ENCODE assay signal across 20 cellular contexts in genomic region chr11:95863486-95864140, GRCh38.
A peak's percentile ranks its signal among the peaks of the same experiment; 100 is the strongest.
DNase-seq lines count a peak whose midpoint lies in the region; ATAC-seq and TF ChIP-seq lines count a peak whose summit lies in the region.
"Had no signal": no experiment of that assay in that cellular context is flagged by ENCODE, and none has a peak within 500 bp of the region (broad histone marks: within the 10 kb centered on the region; RNA-seq: fewer than 3 reads in every experiment).

No MANE protein-coding gene starts in this region.

- peaks cover 34% of the 10 kb centered on the region for H3K36me3 ChIP-seq in PC-9 (ENCODE audit: low read depth)

- intact Hi-C loops in PC-9 (cut with micrococcal nuclease; ENCODE audit: unreplicated experiment) = no loop called here

- no peaks in the 10 kb centered on the region; the same call in 1 of the 2 replicates for H3K79me2 ChIP-seq in PC-9 (ENCODE audit: low read depth)

- POLR2A ChIA-PET in AG04450 (lab: Yijun Ruan, JAX) (no interaction called here), PC-9 (lab: Charles Lee; ENCODE audit: unreplicated experiment) (no interaction called here)

- CTCF ChIA-PET in AG04450 (lab: Charles Lee) = interaction anchor here (1.4 kb wide), 1 partner anchor 530 kb away, joined by 6 read pairs; no protein-coding TSS in a partner anchor
- CTCF ChIA-PET in PC-9 (lab: Charles Lee) = interaction anchor here (0.7 kb wide), 1 partner anchor 481 kb away, joined by 3 read pairs; no protein-coding TSS in a partner anchor

- peaks cover 4% of the 10 kb centered on the region; the same call in 1 of the 2 replicates for H3K9me2 ChIP-seq in PC-9 (ENCODE audit: insufficient read depth)

- H3K27ac ChIP-seq in AG04450 (ENCODE audit: low read depth, low read length) (no peak overlapping the region), PC-9 (no peak overlapping the region)
- H3K27ac ChIP-seq: A549, right atrium auricular region, stomach, upper lobe of right lung had no signal

- no peak overlapping the region for H2AFZ ChIP-seq in PC-9

- no peaks in the 10 kb centered on the region for H3K4me1 ChIP-seq in PC-9 (replicated peaks; ENCODE audit: insufficient read depth)
- H3K4me1 ChIP-seq: A549, right atrium auricular region, stomach, upper lobe of right lung had no signal

- H3K27me3 ChIP-seq in AG04450 (ENCODE audit: control insufficient read depth, insufficient read depth, low read length) (no peaks in the 10 kb centered on the region), PC-9 (ENCODE audit: insufficient read depth, low read depth) (no peaks in the 10 kb centered on the region)
- H3K27me3 ChIP-seq: right atrium auricular region, stomach, upper lobe of right lung had no signal

- no peak overlapping the region for H3K4me2 ChIP-seq in PC-9
- H3K4me2 ChIP-seq: A549 had no signal

- TF ChIP-seq CTCF in AG04450 (IDR thresholded peaks at IDR 0.05; ENCODE audit: low read depth, low read length) = no peak
- TF ChIP-seq CTCF in PC-9 (conservative IDR thresholded peaks at IDR 0.05) = no peak

- peak; percentile 49 for DNase-seq in AG04450 (ENCODE audit: low read depth, low spot score)
- peak; percentile 3 for DNase-seq in HT1080 (ENCODE audit: low read depth)
- peak; percentile 72 for DNase-seq in astrocyte of the hippocampus (ENCODE audit: low read depth, low spot score)
- peak; percentile 90 for DNase-seq in iris pigment epithelial cell (ENCODE audit: low read depth)
- DNase-seq in inferior parietal cortex (ENCODE audit: extremely low spot score) = no peak
- no peak for DNase-seq in PC-9
- DNase-seq: activated CD8-positive, alpha-beta memory T cell treated with anti-CD3 and anti-CD28 coated beads, Interleukin-2, amount 50 U/mL, for 48 hours; activated naive CD4-positive, alpha-beta T cell; midbrain; NCI-H2029 treated with DMSO at 0.1 percent for 48 hours; NCI-H510A treated with DMSO at 0.1 percent for 48 hours; SHP77 treated with DMSO at 0.1 percent for 48 hours; stomach; upper lobe of right lung had no signal

- peaks cover 5% of the 10 kb centered on the region; the same call in 1 of the 2 replicates for H3F3A ChIP-seq in PC-9 (ENCODE audit: insufficient read depth, low read depth)

- BruUV-seq in PC-9 (replicated peaks; lab: Mats Ljungman, UMichigan) = no TSS peak

- no peaks in the 10 kb centered on the region for H4K20me1 ChIP-seq in PC-9 (ENCODE audit: insufficient read depth)

- H3K9me3 ChIP-seq in AG04450 (ENCODE audit: control insufficient read depth, insufficient read depth, low read length) (no peaks in the 10 kb centered on the region), PC-9 (ENCODE audit: insufficient read depth, low read depth) (no peaks in the 10 kb centered on the region)
- H3K9me3 ChIP-seq: A549, right atrium auricular region, stomach, upper lobe of right lung had no signal

- ATAC-seq in HG03280 (IDR thresholded peaks at IDR 0.05; ENCODE audit: unreplicated experiment) = no peak
- no peak for ATAC-seq in GM21737 (IDR thresholded peaks at IDR 0.05; ENCODE audit: unreplicated experiment)
- ATAC-seq: A549, esophagus mucosa, GM12878, upper lobe of right lung had no signal

- H3K4me3 ChIP-seq in AG04450 (ENCODE audit: low read depth, low read length) = no peak overlapping the region
- no peak overlapping the region for H3K4me3 ChIP-seq in PC-9
- H3K4me3 ChIP-seq: A549, GM12878, right atrium auricular region, stomach, upper lobe of right lung had no signal

Comparison
In these comparisons a context has a peak if more than half of its experiments do, and no peak if none do; other contexts are left out.
1. DNase-seq: peak in AG04450 (single experiment), HT1080 (single experiment), astrocyte of the hippocampus (single experiment) and iris pigment epithelial cell (single experiment); none in inferior parietal cortex (single experiment) and PC-9 (0 of 2).